ENCODE assay signal across 9 cellular contexts in genomic region chr4:74659576-74660411, GRCh38.
DNase-seq lines count a peak whose midpoint lies in the region; ATAC-seq, FAIRE-seq and TF ChIP-seq lines count a peak whose summit lies in the region.
"Had no signal": no experiment of that assay in that cellular context is flagged by ENCODE, and none has a peak within 500 bp of the region (broad histone marks: within the 10 kb centered on the region; RNA-seq: fewer than 3 reads in every experiment).

No MANE protein-coding gene starts in this region.

- no peaks in the 10 kb centered on the region for H3K27me3 ChIP-seq in small intestine (ENCODE audit: control insufficient read depth in 2 of 2, insufficient read depth in 2 of 2, low read length in 2 of 2)

- 33 to 60% (median 39%) methylated on average over 3 of the region's 3 CpGs for WGBS in small intestine, 3 donors

- H3K4me3 ChIP-seq in HFF-Myc (replicated peaks; ENCODE audit: low read depth, low read length) (no peak overlapping the region), foreskin fibroblast (ENCODE audit: low read depth in 1 of 2, low read length in 2 of 2) (no peak overlapping the region), small intestine (ENCODE audit: low read depth in 1 of 2, low read length in 2 of 2) (no peak overlapping the region)

- H3K9me3 ChIP-seq in small intestine (ENCODE audit: control insufficient read depth, low read depth) = no peaks in the 10 kb centered on the region

- peak; percentile 96 for FAIRE-seq in small intestine (lab: Jason Lieb, UNC)

- TF ChIP-seq CTCF in HFF-Myc (IDR thresholded peaks at IDR 0.05; ENCODE audit: low read depth, low read length, missing control alignments) = no peak
- TF ChIP-seq CTCF in foreskin fibroblast (IDR thresholded peaks at IDR 0.05; ENCODE audit: low read depth, low read length) = no peak

- no peaks in the 10 kb centered on the region for H3K36me3 ChIP-seq in small intestine (ENCODE audit: control insufficient read depth in 2 of 2, insufficient read depth in 2 of 2, low read length in 2 of 2)

- no peaks in the 10 kb centered on the region for H3K4me1 ChIP-seq in small intestine (ENCODE audit: control insufficient read depth in 2 of 2, insufficient read depth in 1 of 2, low read depth in 1 of 2, low read length in 1 of 2)

- DNase-seq in HFF-Myc (ENCODE audit: extremely low read depth, low read depth) (peak; percentile 99), foreskin fibroblast (peak; percentile 97 to 99), small intestine (peak; percentile 90), NCI-H1930 (lab: John Stamatoyannopoulos, UW) (no peak), COR-L47 (lab: John Stamatoyannopoulos, UW) (no peak), retina (no peak), HK-2 (ENCODE audit: unreplicated experiment) (no peak)
- DNase-seq: substantia nigra had no signal

- H3K27ac ChIP-seq in small intestine (ENCODE audit: low read depth in 1 of 2, low read length in 1 of 2) = peak overlapping the region in 1 of 2 donors; percentile 14

- ATAC-seq in SK-N-SH treated with all-trans-retinoic acid at 6 μM for 48 hours = peak; percentile 94

TF ChIP-seq in SK-N-SH treated with all-trans-retinoic acid at 6 μM for 48 hours, 23 proteins besides CTCF, POLR2A, EP300 and RAD21:
- TF ChIP-seq CSDC2 (CRISPR knock-in tag; IDR thresholded peaks at IDR 0.05) (no peak), ZC3H10 (CRISPR knock-in tag; IDR thresholded peaks at IDR 0.05) (0 out of 2 replicates have a peak, but pooled peaks have one; percentile 45)

Comparison
In these comparisons a context has a peak if more than half of its experiments do, and no peak if none do; other contexts are left out.
1. DNase-seq: peak in HFF-Myc (single experiment), foreskin fibroblast (2 of 2) and small intestine (single experiment); none in NCI-H1930 (0 of 2), COR-L47 (single experiment), retina (single experiment) and HK-2 (single experiment).